Comparison of ENCODE assay signal across 1 cellular context in genomic region chr14:91090733-91091132, GRCh38.
TF ChIP-seq lines count a peak whose summit lies in the region.

No MANE protein-coding gene starts in this region.

TF ChIP-seq in IMR-90, 13 proteins besides CTCF, POLR2A, EP300 and RAD21 (continued from another document):
- TF ChIP-seq ELK1 (IDR thresholded peaks at IDR 0.05; ENCODE audit: borderline replicate concordance, low read depth, low read length) (no peak), RFX5 (IDR thresholded peaks at IDR 0.05; ENCODE audit: low read depth, low read length) (no peak), CEBPB (IDR thresholded peaks at IDR 0.05; ENCODE audit: low read depth, low read length) (no peak)
